In the genomic region with DNA sequence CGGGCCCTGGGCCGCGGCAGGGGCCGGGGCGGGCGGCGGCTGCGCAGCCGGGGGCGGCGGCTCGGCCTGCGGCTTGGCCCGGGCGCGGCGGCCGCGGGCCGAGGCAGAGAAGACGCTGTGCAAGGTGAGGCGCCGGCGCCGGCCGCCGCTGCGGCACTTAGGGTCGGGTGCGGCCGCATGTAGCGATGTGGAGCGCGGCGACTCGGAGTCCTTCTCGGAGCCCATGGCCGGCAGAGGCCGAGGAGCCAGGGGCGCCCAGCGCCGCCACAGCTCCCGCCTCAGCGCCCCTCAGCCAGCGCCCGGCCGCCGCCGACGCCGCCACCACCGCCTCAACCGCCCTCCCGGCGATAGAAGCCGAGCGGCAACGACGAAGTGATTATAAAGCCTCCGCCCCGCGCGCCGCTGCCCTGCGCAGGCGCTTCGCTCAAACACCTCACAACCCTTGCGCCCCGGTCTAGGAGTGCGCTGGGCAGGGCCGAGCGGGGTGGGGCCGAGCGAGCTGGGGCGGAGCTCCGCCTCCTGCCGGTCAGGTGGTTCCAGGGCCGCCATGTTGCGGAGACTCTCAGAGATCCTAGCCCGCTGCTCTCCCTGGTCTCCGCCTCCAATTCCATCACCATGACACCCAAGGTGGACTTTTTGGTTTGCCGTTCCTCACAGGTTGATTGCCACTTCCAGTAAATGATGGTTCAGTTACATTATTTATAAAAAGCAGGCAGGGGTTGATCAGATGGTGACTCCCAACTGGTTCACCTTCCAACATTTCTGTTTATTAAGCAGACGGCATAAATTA, we compare ENCODE assay signal across 8 cellular contexts. TPM values are rescaled to one million over a fixed set of nuclear protein-coding genes. Genes with fewer than 3 reads are reported as not detected.
A peak's percentile ranks its signal among the peaks of the same experiment; 100 is the strongest.
DNase-seq lines count a peak whose midpoint lies in the region; ATAC-seq and TF ChIP-seq lines count a peak whose summit lies in the region.

A gene with protein sequence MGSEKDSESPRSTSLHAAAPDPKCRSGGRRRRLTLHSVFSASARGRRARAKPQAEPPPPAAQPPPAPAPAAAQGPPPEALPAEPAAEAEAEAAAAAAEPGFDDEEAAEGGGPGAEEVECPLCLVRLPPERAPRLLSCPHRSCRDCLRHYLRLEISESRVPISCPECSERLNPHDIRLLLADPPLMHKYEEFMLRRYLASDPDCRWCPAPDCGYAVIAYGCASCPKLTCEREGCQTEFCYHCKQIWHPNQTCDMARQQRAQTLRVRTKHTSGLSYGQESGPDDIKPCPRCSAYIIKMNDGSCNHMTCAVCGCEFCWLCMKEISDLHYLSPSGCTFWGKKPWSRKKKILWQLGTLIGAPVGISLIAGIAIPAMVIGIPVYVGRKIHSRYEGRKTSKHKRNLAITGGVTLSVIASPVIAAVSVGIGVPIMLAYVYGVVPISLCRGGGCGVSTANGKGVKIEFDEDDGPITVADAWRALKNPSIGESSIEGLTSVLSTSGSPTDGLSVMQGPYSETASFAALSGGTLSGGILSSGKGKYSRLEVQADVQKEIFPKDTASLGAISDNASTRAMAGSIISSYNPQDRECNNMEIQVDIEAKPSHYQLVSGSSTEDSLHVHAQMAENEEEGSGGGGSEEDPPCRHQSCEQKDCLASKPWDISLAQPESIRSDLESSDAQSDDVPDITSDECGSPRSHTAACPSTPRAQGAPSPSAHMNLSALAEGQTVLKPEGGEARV (minus strand): TSS at position 349 of the 790 bp plus-strand sequence. CDS start 124 bp downstream, at position 225.

- TF ChIP-seq CTCF in GM12865 (IDR thresholded peaks at IDR 0.05; ENCODE audit: insufficient read depth, low read depth, low read length, missing control alignments) (no peak), type B pancreatic cell (conservative IDR thresholded peaks at IDR 0.05) (peak; percentile 17)

- H3K9me3 Mint-ChIP-seq in type B pancreatic cell = no peaks in the 10 kb centered on the region

- ATAC-seq in HG02763 (IDR thresholded peaks at IDR 0.05; ENCODE audit: unreplicated experiment) = peak; percentile 81

- H3K9ac ChIP-seq in adipocyte (ENCODE audit: low read length) = peak within 1 kb of the TSS; percentile 86

- H3K4me1 ChIP-seq in adipocyte (ENCODE audit: control insufficient read depth, insufficient read depth, low read length) = peaks cover 30% of the 10 kb centered on the region

- peak within 1 kb of the TSS; percentile 93 for H3K4me3 Mint-ChIP-seq in type B pancreatic cell

- H3K36me3 ChIP-seq in adipocyte (ENCODE audit: control insufficient read depth, insufficient read depth, low read length, severe bottlenecking) = no peaks in the 10 kb centered on the region

- intact Hi-C loops in cardiac septum (cut with DNase I) = loop anchor here (2.0 kb wide), 1 partner anchor 42 kb away; no protein-coding TSS in a partner anchor

- no peaks in the 10 kb centered on the region for H3K36me3 Mint-ChIP-seq in type B pancreatic cell

- no peaks in the 10 kb centered on the region for H3K27me3 ChIP-seq in adipocyte (replicated peaks; ENCODE audit: control insufficient read depth, insufficient read depth, low read length)

- DNase-seq in GM12865 (ENCODE audit: low read depth) (peak; percentile 98), NCI-H1436 (lab: John Stamatoyannopoulos, UW) (peak; percentile 93), T follicular helper cell (ENCODE audit: low read depth) (peak; percentile 89), adipocyte (ENCODE audit: low read depth) (peak; percentile 97), cardiac septum (ENCODE audit: low spot score) (peak; percentile 98), pons (ENCODE audit: low spot score) (peak; percentile 91), type B pancreatic cell (ENCODE audit: extremely low spot score, unreplicated experiment) (peak; percentile 97)

- peaks cover 12% of the 10 kb centered on the region for H3K27me3 Mint-ChIP-seq in type B pancreatic cell

- H3K4me3 ChIP-seq in GM12865 (ENCODE audit: low read depth, low read length) = peak within 1 kb of the TSS; percentile 74
- H3K4me3 ChIP-seq in adipocyte (ENCODE audit: low read length) = peak within 1 kb of the TSS; percentile 92

- H3K9me3 ChIP-seq in adipocyte (ENCODE audit: control insufficient read depth, low read length) = no peaks in the 10 kb centered on the region

- peaks cover 35% of the 10 kb centered on the region for H3K4me1 Mint-ChIP-seq in type B pancreatic cell (ENCODE audit: unreplicated experiment)

- H3K27ac Mint-ChIP-seq in type B pancreatic cell = peak within 1 kb of the TSS; percentile 94

RNA-seq across cellular contexts. Expression of the gene that starts here (rescaled TPM):
- 17.5 TPM for total RNA-seq in cardiac septum
- 20.1 and 33.8 TPM in 2 replicates for total RNA-seq in type B pancreatic cell (ENCODE audit: low replicate concordance)

Comparison
In these comparisons a context has a peak if more than half of its experiments do, and no peak if none do; other contexts are left out.
1. Peak in every context shown above with its lines: DNase-seq, ATAC-seq and H3K4me3 ChIP-seq.